ENCODE assay signal across 32 cellular contexts in genomic region chr7:156754222-156754621, GRCh38.
"Had no signal": no experiment of that assay in that cellular context is flagged by ENCODE, and none has a peak within 500 bp of the region (broad histone marks: within the 10 kb centered on the region; RNA-seq: fewer than 3 reads in every experiment).

No MANE protein-coding gene starts in this region.

- H3K9me3 ChIP-seq: ascending aorta, colonic mucosa had no signal

- H3K27ac Mint-ChIP-seq: activated CD8-positive, alpha-beta T cell treated with anti-CD3 and anti-CD28 coated beads, Interleukin-2, amount 10 ng/mL, durations not matched to agents 7 days and 5 days; activated naive CD4-positive, alpha-beta T cell treated with anti-CD3 and anti-CD28 coated beads, Interleukin-2, amount 50 U/mL, for 24 hours; activated naive CD8-positive, alpha-beta T cell treated with anti-CD3 and anti-CD28 coated beads, Interleukin-2, amount 10 ng/mL, durations not matched to agents 7 days and 5 days had no signal

- H3K9me3 Mint-ChIP-seq: activated naive CD4-positive, alpha-beta T cell treated with anti-CD3 and anti-CD28 coated beads, Interleukin-2, amount 50 U/mL, for 24 hours; activated naive CD8-positive, alpha-beta T cell treated with anti-CD3 and anti-CD28 coated beads, Interleukin-2, amount 10 ng/mL, durations not matched to agents 7 days and 5 days; central memory CD8-positive, alpha-beta T cell had no signal

- H3K4me1 ChIP-seq: ascending aorta, colonic mucosa had no signal

- H3K27me3 Mint-ChIP-seq: activated naive CD4-positive, alpha-beta T cell treated with anti-CD3 and anti-CD28 coated beads, Interleukin-2, amount 50 U/mL, for 24 hours; activated naive CD8-positive, alpha-beta T cell treated with anti-CD3 and anti-CD28 coated beads, Interleukin-2, amount 10 ng/mL, durations not matched to agents 7 days and 5 days; central memory CD8-positive, alpha-beta T cell had no signal

- H3K27ac ChIP-seq: ascending aorta, colonic mucosa, KMS-11, PC-9, WERI-Rb-1 had no signal

- ATAC-seq: activated CD8-positive, alpha-beta T cell treated with anti-CD3 and anti-CD28 coated beads, Interleukin-2, amount 10 ng/mL, durations not matched to agents 7 days and 5 days had no signal

- H3K9ac ChIP-seq: KMS-11 had no signal

- FAIRE-seq: RCC 7860 had no signal

- H3K36me3 ChIP-seq: colonic mucosa had no signal

- H3K4me3 Mint-ChIP-seq: activated CD8-positive, alpha-beta T cell treated with anti-CD3 and anti-CD28 coated beads, Interleukin-2, amount 10 ng/mL, durations not matched to agents 7 days and 5 days; activated naive CD4-positive, alpha-beta T cell treated with anti-CD3 and anti-CD28 coated beads, Interleukin-2, amount 50 U/mL, for 24 hours; activated naive CD8-positive, alpha-beta T cell treated with anti-CD3 and anti-CD28 coated beads, Interleukin-2, amount 10 ng/mL, durations not matched to agents 7 days and 5 days; central memory CD8-positive, alpha-beta T cell had no signal

- H3K4me1 Mint-ChIP-seq: activated naive CD4-positive, alpha-beta T cell treated with anti-CD3 and anti-CD28 coated beads, Interleukin-2, amount 50 U/mL, for 24 hours; central memory CD8-positive, alpha-beta T cell had no signal

- H3K27me3 ChIP-seq: ascending aorta, cardiac muscle cell, colonic mucosa had no signal

- H3K4me3 ChIP-seq: ascending aorta, cardiac muscle cell, colonic mucosa, PC-9 had no signal

- DNase-seq: activated CD4-positive, alpha-beta T cell treated with anti-CD3 and anti-CD28 coated beads for 1 hour; activated CD4-positive, CD25-positive, alpha-beta regulatory T cell; activated CD8-positive, alpha-beta memory T cell treated with anti-CD3 and anti-CD28 coated beads, Interleukin-2, amount 50 U/mL, for 48 hours; activated CD8-positive, alpha-beta T cell treated with anti-CD3 and anti-CD28 coated beads, Interleukin-2, amount 10 ng/mL, durations not matched to agents 7 days and 5 days; activated gamma-delta T cell; activated naive CD4-positive, alpha-beta T cell treated with Interleukin-2 at 50 U/mL for 16 hours; activated naive CD8-positive, alpha-beta T cell treated with anti-CD3 and anti-CD28 coated beads, Interleukin-2, amount 10 ng/mL, durations not matched to agents 7 days and 5 days; amygdala; colonic mucosa; MM.1S; NCI-H1092 treated with DMSO at 0.1 percent for 48 hours; NCI-H1417; NCI-H146; NCI-H187; NCI-H2029 treated with DMSO at 0.1 percent for 48 hours; NCI-H2107; NCI-H2171; NCI-H510A; NCI-H526; NCI-H748 treated with DMSO at 0.1 percent for 48 hours; NK-92 treated with Interleukin-12 subunit alpha and Interleukin-12 subunit beta, amount 100 ng/mL, for 24 hours; PC-9; Right ventricle myocardium superior; SW 1271; T1000; WERI-Rb-1 had no signal

- H2AFZ ChIP-seq: PC-9 had no signal

- H3K4me2 ChIP-seq: KMS-11, PC-9 had no signal
